In genomic region chr9:111027798-111028197, GRCh38 we compare ENCODE assay signal across 1 cellular context.
TF ChIP-seq lines count a peak whose summit lies in the region.

No MANE protein-coding gene starts in this region.

TF ChIP-seq in IMR-90, 13 proteins besides CTCF, POLR2A, EP300 and RAD21:
- TF ChIP-seq FOS (IDR thresholded peaks at IDR 0.05; ENCODE audit: low read depth, low read length) (no peak), CHD1 (IDR thresholded peaks at IDR 0.05; ENCODE audit: low read depth, low read length) (no peak), MAFK (IDR thresholded peaks at IDR 0.05; ENCODE audit: low read depth, low read length) (no peak), BHLHE40 (IDR thresholded peaks at IDR 0.05; ENCODE audit: low read depth, low read length) (no peak), CEBPB (IDR thresholded peaks at IDR 0.05; ENCODE audit: low read depth, low read length) (no peak), RFX5 (IDR thresholded peaks at IDR 0.05; ENCODE audit: low read depth, low read length) (no peak), MXI1 (IDR thresholded peaks at IDR 0.05; ENCODE audit: borderline replicate concordance, low read depth, low read length) (no peak)
